23 cellular contexts compared by ENCODE assay signal in genomic region chr11:101993172-101993571, GRCh38.
"Had no signal": no experiment of that assay in that cellular context is flagged by ENCODE, and none has a peak within 500 bp of the region (broad histone marks: within the 10 kb centered on the region; RNA-seq: fewer than 3 reads in every experiment).

No MANE protein-coding gene starts in this region.

- FAIRE-seq: endothelial cell of umbilical vein, islet of Langerhans, keratinocyte had no signal

- H3K9me3 Mint-ChIP-seq: dendritic cell treated with granulocyte-macrophage colony-stimulating factor and Interleukin-4, amounts not matched to agents 40 ng/mL and 50 ng/mL, for 4 days had no signal

- DNase-seq: colonic mucosa; cortex of kidney; effector CD4-positive, alpha-beta T cell; effector memory CD4-positive, alpha-beta T cell; foreskin keratinocyte; glutamatergic neuron; head of caudate nucleus; heart right ventricle; hippocampal formation; left cardiac atrium; left lung; left ventricle myocardium superior; lower lobe of right lung; mesenchymal stem cell; mucosa of descending colon; naive B cell had no signal

- H3K27ac ChIP-seq: colonic mucosa, esophagus muscularis mucosa, foreskin keratinocyte, gastroesophageal sphincter, heart right ventricle, left lung, lower lobe of right lung had no signal

- H3K4me3 Mint-ChIP-seq: dendritic cell treated with granulocyte-macrophage colony-stimulating factor and Interleukin-4, amounts not matched to agents 40 ng/mL and 50 ng/mL, for 4 days; mesothelial cell of epicardium; naive B cell had no signal

- H3K27me3 Mint-ChIP-seq: dendritic cell treated with granulocyte-macrophage colony-stimulating factor and Interleukin-4, amounts not matched to agents 40 ng/mL and 50 ng/mL, for 4 days; naive B cell had no signal

- H3K4me1 ChIP-seq: colonic mucosa, esophagus muscularis mucosa, foreskin keratinocyte, gastroesophageal sphincter, heart right ventricle, left lung, lower lobe of right lung had no signal

- H3K36me3 ChIP-seq: colonic mucosa, left lung, lower lobe of right lung had no signal

- H3K9me3 ChIP-seq: colonic mucosa, esophagus muscularis mucosa, gastroesophageal sphincter, left lung, lower lobe of right lung, mucosa of descending colon had no signal

- H3K4me1 Mint-ChIP-seq: naive B cell had no signal

- H3K27ac Mint-ChIP-seq: dendritic cell treated with granulocyte-macrophage colony-stimulating factor and Interleukin-4, amounts not matched to agents 40 ng/mL and 50 ng/mL, for 4 days; mesothelial cell of epicardium; naive B cell had no signal

- H3K4me3 ChIP-seq: colonic mucosa, esophagus muscularis mucosa, gastroesophageal sphincter, heart right ventricle, left lung, lower lobe of right lung, mucosa of descending colon had no signal
